1 cellular context compared by ENCODE assay signal in the genomic region with DNA sequence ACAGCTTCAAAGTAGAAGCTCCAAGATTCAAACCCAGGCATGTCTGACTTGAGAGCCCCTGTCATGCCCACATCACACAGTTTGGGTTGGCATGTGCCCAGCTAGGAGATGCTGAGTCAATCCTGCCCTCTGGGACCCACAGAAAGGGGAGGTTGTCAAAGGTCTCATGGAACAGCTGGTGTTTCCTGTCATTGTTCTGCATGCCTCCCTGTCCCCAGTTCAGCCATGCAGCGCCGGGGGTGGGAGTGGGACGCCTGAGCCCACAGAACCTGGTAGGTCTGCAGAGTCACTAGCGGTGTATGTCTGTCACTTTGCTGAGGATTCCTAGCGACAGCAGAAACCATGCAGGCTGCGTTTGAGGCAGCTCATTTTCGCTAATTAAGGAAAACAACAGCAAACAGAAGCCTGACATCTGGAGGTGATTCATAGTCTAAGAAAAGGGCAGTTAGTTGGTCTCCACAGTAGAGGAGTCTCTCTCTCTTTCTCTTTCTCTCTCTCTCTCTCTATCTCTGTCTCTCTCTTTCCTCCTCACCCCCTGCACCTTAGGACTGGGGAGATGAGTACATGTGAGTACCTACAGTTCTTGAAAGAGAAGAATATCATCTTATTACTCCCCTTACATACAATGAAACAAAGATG.
TF ChIP-seq lines count a peak whose summit lies in the region.

No MANE protein-coding gene starts in this region.

TF ChIP-seq in GM12878, 131 proteins besides CTCF, POLR2A, EP300 and RAD21:
- TF ChIP-seq BCL3 (IDR thresholded peaks at IDR 0.05; ENCODE audit: borderline replicate concordance, insufficient read depth, low read depth, low read length, poor library complexity, severe bottlenecking) (no peak), MTA2 (IDR thresholded peaks at IDR 0.05; ENCODE audit: low read depth) (peak; percentile 38), IKZF1 (conservative IDR thresholded peaks at IDR 0.05) (peak; percentile 29; the same call in 1 of the 2 replicates), RELB (IDR thresholded peaks at IDR 0.05; ENCODE audit: low read depth) (0 out of 2 replicates have a peak, but pooled peaks have one; percentile 20), IKZF2 (IDR thresholded peaks at IDR 0.05) (peak; percentile 44 to 54; a peak in 2 of 4 replicates), TCF12 (IDR thresholded peaks at IDR 0.05; ENCODE audit: low read depth, low read length) (peak; percentile 64; the same call in 1 of the 2 replicates), PAX5 (IDR thresholded peaks at IDR 0.05; ENCODE audit: borderline replicate concordance, low read depth, low read length) (peak; percentile 65; the same call in 1 of the 2 replicates), NBN (IDR thresholded peaks at IDR 0.05) (no peak), KLF5 (IDR thresholded peaks at IDR 0.05; ENCODE audit: partially characterized antibody) (no peak), BHLHE40 (IDR thresholded peaks at IDR 0.05; ENCODE audit: borderline replicate concordance in 1 of 2, low read depth in 2 of 2, low read length in 1 of 2) (peak; percentile 28 to 76; a peak in 3 of 4 replicates), DPF2 (IDR thresholded peaks at IDR 0.05) (0 out of 2 replicates have a peak, but pooled peaks have one; percentile 28)
- TF ChIP-seq, protein P1, sequence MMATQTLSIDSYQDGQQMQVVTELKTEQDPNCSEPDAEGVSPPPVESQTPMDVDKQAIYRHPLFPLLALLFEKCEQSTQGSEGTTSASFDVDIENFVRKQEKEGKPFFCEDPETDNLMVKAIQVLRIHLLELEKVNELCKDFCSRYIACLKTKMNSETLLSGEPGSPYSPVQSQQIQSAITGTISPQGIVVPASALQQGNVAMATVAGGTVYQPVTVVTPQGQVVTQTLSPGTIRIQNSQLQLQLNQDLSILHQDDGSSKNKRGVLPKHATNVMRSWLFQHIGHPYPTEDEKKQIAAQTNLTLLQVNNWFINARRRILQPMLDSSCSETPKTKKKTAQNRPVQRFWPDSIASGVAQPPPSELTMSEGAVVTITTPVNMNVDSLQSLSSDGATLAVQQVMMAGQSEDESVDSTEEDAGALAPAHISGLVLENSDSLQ (IDR thresholded peaks at IDR 0.05): peak; percentile 43
